1 cellular context compared by ENCODE assay signal in the genomic region with DNA sequence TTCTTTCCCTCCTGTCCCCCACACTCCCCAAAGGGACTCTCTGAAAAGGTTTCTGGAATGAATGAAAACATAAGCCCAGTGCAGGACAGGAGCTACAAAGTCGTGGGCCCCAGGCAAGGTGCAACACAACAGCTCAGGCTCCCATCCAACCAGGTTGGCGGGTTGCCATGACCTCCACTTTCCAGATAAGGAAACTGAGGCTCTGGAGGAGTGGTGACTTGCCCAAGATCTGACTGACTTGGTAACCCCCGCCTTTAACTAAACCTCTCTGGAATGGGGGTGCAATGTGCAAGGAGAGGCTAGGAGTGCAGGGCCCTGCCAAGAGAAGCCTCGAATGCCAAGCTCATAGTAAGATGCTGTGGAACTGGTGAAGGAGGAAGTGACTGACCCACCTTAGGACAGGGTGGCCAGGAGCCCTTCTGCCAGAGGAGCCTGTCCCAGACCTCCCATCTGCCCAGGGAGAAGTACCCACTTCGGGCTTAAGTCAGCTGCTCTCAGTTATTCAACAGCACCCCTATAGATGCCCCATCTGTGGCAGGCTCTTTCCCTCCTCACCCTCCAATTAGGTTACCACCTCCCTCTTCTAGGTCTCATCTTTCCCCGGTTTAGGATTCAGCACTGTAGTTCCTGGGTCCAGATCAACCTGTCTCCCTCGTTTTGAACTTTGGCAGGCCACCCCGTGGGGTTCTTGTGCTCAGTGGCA.
TF ChIP-seq lines count a peak whose summit lies in the region.

No MANE protein-coding gene starts in this region.

TF ChIP-seq in IMR-90, 13 proteins besides CTCF, POLR2A, EP300 and RAD21:
- no peak for TF ChIP-seq NFE2L2 (IDR thresholded peaks at IDR 0.05; ENCODE audit: low read depth, low read length)
- TF ChIP-seq SMC3 (IDR thresholded peaks at IDR 0.05; ENCODE audit: low read depth, low read length), result no peak
- no peak for TF ChIP-seq MXI1 (IDR thresholded peaks at IDR 0.05; ENCODE audit: borderline replicate concordance, low read depth, low read length)
- TF ChIP-seq FOS (IDR thresholded peaks at IDR 0.05; ENCODE audit: low read depth, low read length), result no peak
- TF ChIP-seq, protein P1, sequence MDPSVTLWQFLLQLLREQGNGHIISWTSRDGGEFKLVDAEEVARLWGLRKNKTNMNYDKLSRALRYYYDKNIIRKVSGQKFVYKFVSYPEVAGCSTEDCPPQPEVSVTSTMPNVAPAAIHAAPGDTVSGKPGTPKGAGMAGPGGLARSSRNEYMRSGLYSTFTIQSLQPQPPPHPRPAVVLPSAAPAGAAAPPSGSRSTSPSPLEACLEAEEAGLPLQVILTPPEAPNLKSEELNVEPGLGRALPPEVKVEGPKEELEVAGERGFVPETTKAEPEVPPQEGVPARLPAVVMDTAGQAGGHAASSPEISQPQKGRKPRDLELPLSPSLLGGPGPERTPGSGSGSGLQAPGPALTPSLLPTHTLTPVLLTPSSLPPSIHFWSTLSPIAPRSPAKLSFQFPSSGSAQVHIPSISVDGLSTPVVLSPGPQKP (IDR thresholded peaks at IDR 0.05; ENCODE audit: borderline replicate concordance, low read depth, low read length), result no peak
- no peak for TF ChIP-seq RFX5 (IDR thresholded peaks at IDR 0.05; ENCODE audit: low read depth, low read length)
- TF ChIP-seq MAZ (IDR thresholded peaks at IDR 0.05; ENCODE audit: borderline replicate concordance, low read depth, low read length), result no peak
- no peak for TF ChIP-seq RCOR1 (IDR thresholded peaks at IDR 0.05; ENCODE audit: insufficient replicate concordance, low read length)
- TF ChIP-seq MAFK (IDR thresholded peaks at IDR 0.05; ENCODE audit: low read depth, low read length), result no peak
- TF ChIP-seq USF2 (IDR thresholded peaks at IDR 0.05; ENCODE audit: low read depth, low read length), result no peak
- TF ChIP-seq CHD1 (IDR thresholded peaks at IDR 0.05; ENCODE audit: low read depth, low read length), result no peak
- TF ChIP-seq CEBPB (IDR thresholded peaks at IDR 0.05; ENCODE audit: low read depth, low read length), result no peak
- no peak for TF ChIP-seq BHLHE40 (IDR thresholded peaks at IDR 0.05; ENCODE audit: low read depth, low read length)
